In genomic region chr3:36943601-36944000, GRCh38 we compare ENCODE assay signal across 1 cellular context.
TF ChIP-seq lines count a peak whose summit lies in the region.

No MANE protein-coding gene starts in this region.

TF ChIP-seq in endothelial cell of umbilical vein, 7 proteins besides CTCF, POLR2A, EP300 and RAD21 (continued from another document):
- TF ChIP-seq GATA2 (IDR thresholded peaks at IDR 0.05; ENCODE audit: insufficient read depth, insufficient read length, low read depth, low read length) (no peak), FOS (IDR thresholded peaks at IDR 0.05; ENCODE audit: borderline replicate concordance, insufficient read depth, low read length) (no peak), MAX (IDR thresholded peaks at IDR 0.05; ENCODE audit: insufficient read depth, insufficient read length) (no peak), POLR2AphosphoS5 (IDR thresholded peaks at IDR 0.05; ENCODE audit: insufficient read depth, low read depth, low read length) (no peak), EZH2 (IDR thresholded peaks at IDR 0.05; ENCODE audit: borderline replicate concordance, low read depth, low read length, severe bottlenecking) (no peak), JUN (IDR thresholded peaks at IDR 0.05; ENCODE audit: borderline replicate concordance, insufficient read depth, insufficient read length, low read depth) (no peak)
